In genomic region chr2:110807520-110807919, GRCh38 we compare ENCODE assay signal across 13 cellular contexts.
A peak's percentile ranks its signal among the peaks of the same experiment; 100 is the strongest.
DNase-seq lines count a peak whose midpoint lies in the region; ATAC-seq and TF ChIP-seq lines count a peak whose summit lies in the region.
"Had no signal": no experiment of that assay in that cellular context is flagged by ENCODE, and none has a peak within 500 bp of the region (broad histone marks: within the 10 kb centered on the region; RNA-seq: fewer than 3 reads in every experiment).

No MANE protein-coding gene starts in this region.

- H3K27me3 Mint-ChIP-seq in CD4-positive, alpha-beta T cell: peaks cover 21% of the 10 kb centered on the region

- peaks cover 0 to 6% (median 3%) of the 10 kb centered on the region in 4 donors for H3K4me1 ChIP-seq in esophagus muscularis mucosa

- H3K27ac ChIP-seq in esophagus muscularis mucosa (replicated peaks in 1 of 4): no peak overlapping the region
- no peak overlapping the region for H3K27ac ChIP-seq in CD4-positive, alpha-beta T cell (ENCODE audit: low read depth, low read length)
- H3K27ac ChIP-seq: hepatocyte had no signal

- no peak overlapping the region for H3K4me3 ChIP-seq in AG09309 (ENCODE audit: control insufficient read depth, low read depth, low read length)
- H3K4me3 ChIP-seq in astrocyte of the cerebellum (ENCODE audit: low read depth, low read length): no peak overlapping the region
- H3K4me3 ChIP-seq in esophagus muscularis mucosa: no peak overlapping the region
- H3K4me3 ChIP-seq: hepatocyte had no signal

- H3K9me3 ChIP-seq in esophagus muscularis mucosa: peaks cover 0 to 7% (median 2%) of the 10 kb centered on the region in 4 donors
- H3K9me3 ChIP-seq in CD4-positive, alpha-beta T cell (ENCODE audit: control insufficient read depth, low read length): no peaks in the 10 kb centered on the region

- CTCF ChIA-PET in CD4-positive, alpha-beta T cell (lab: Charles Lee): no interaction called here

- H3K9me3 Mint-ChIP-seq in CD4-positive, alpha-beta T cell: peaks cover 4% of the 10 kb centered on the region

- in situ Hi-C loops in astrocyte of the cerebellum (cut with HindIII; ENCODE audit: low sequenced_read_pairs): no loop called here

- TF ChIP-seq EP300 in esophagus muscularis mucosa (IDR thresholded peaks at IDR 0.05): no peak

- DNase-seq in AG09309 (ENCODE audit: low read depth) (peak; percentile 10), HCEC 1CT (peak; percentile 13), astrocyte of the cerebellum (ENCODE audit: low read depth) (peak; percentile 31), myocyte (ENCODE audit: low read depth) (peak; percentile 60), esophagus muscularis mucosa (ENCODE audit: extremely low spot score) (no peak), NCI-H510A (lab: John Stamatoyannopoulos, UW) (no peak), GM20000 (ENCODE audit: low spot score) (no peak)
- no peak for DNase-seq in CD4-positive, alpha-beta T cell
- DNase-seq: activated naive CD8-positive, alpha-beta T cell treated with anti-CD3 and anti-CD28 coated beads, Interleukin-2, amount 10 ng/mL, durations not matched to agents 7 days and 5 days; activated T-cell treated with anti-CD3 and anti-CD28 coated beads, Interleukin-2, amount 50 U/mL, for 24 hours; NCI-H2227 treated with DMSO at 0.1 percent for 48 hours; stimulated activated CD4-positive, alpha-beta T cell treated with anti-CD3 and anti-CD28 coated beads, Interleukin-1b, Interleukin-23, amount 100 ng/mL, for 48 hours had no signal

- H3K36me3 Mint-ChIP-seq in CD4-positive, alpha-beta T cell (ENCODE audit: low read depth): no peaks in the 10 kb centered on the region
- H3K36me3 Mint-ChIP-seq: activated naive CD8-positive, alpha-beta T cell treated with anti-CD3 and anti-CD28 coated beads, Interleukin-2, amount 10 ng/mL, durations not matched to agents 7 days and 5 days had no signal

- peaks cover 4% of the 10 kb centered on the region for H3K4me1 Mint-ChIP-seq in CD4-positive, alpha-beta T cell (ENCODE audit: low read depth)

- H3K36me3 ChIP-seq in esophagus muscularis mucosa: no peaks in the 10 kb centered on the region

- H3K4me3 Mint-ChIP-seq in CD4-positive, alpha-beta T cell: no peak overlapping the region
- H3K4me3 Mint-ChIP-seq: activated naive CD8-positive, alpha-beta T cell treated with anti-CD3 and anti-CD28 coated beads, Interleukin-2, amount 10 ng/mL, durations not matched to agents 7 days and 5 days; activated T-cell treated with anti-CD3 and anti-CD28 coated beads, Interleukin-2, amount 50 U/mL, for 24 hours had no signal

- H3K27me3 ChIP-seq in esophagus muscularis mucosa: peaks cover 0 to 18% (median 0%) of the 10 kb centered on the region in 4 donors
- no peaks in the 10 kb centered on the region for H3K27me3 ChIP-seq in CD4-positive, alpha-beta T cell (ENCODE audit: control insufficient read depth, insufficient read depth, low read length)
- H3K27me3 ChIP-seq: hepatocyte had no signal

- intact Hi-C loops in esophagus muscularis mucosa (cut with DNase I): no loop called here
- intact Hi-C loops in CD4-positive, alpha-beta T cell (cut with DNase I, micrococcal nuclease): no loop called here

- no peak for TF ChIP-seq CTCF in AG09309 (IDR thresholded peaks at IDR 0.05; ENCODE audit: control insufficient read depth, insufficient read depth, low read depth, low read length, missing control alignments)
- TF ChIP-seq CTCF in astrocyte of the cerebellum (IDR thresholded peaks at IDR 0.05; ENCODE audit: low read depth, low read length, missing control alignments): no peak
- TF ChIP-seq CTCF in esophagus muscularis mucosa (IDR thresholded peaks at IDR 0.05): no peak
- TF ChIP-seq CTCF in CD4-positive, alpha-beta T cell (IDR thresholded peaks at IDR 0.05): no peak
- no peak for TF ChIP-seq CTCF in GM20000 (IDR thresholded peaks at IDR 0.05; ENCODE audit: extremely low read depth, missing control alignments)

- no peak overlapping the region for H3K27ac Mint-ChIP-seq in CD4-positive, alpha-beta T cell
- H3K27ac Mint-ChIP-seq: activated naive CD8-positive, alpha-beta T cell treated with anti-CD3 and anti-CD28 coated beads, Interleukin-2, amount 10 ng/mL, durations not matched to agents 7 days and 5 days; activated T-cell treated with anti-CD3 and anti-CD28 coated beads, Interleukin-2, amount 50 U/mL, for 24 hours had no signal

- no peak for TF ChIP-seq POLR2A in esophagus muscularis mucosa (IDR thresholded peaks at IDR 0.05; ENCODE audit: low read depth)

- POLR2A ChIA-PET in CD4-positive, alpha-beta T cell (lab: Charles Lee): no interaction called here

- 43% methylated on average over 8 of the region's 12 CpGs for WGBS in esophagus muscularis mucosa

- ATAC-seq in CD4-positive, alpha-beta T cell (ENCODE audit: poor library complexity): no peak

Comparison
In these comparisons a context has a peak if more than half of its experiments do, and no peak if none do; other contexts are left out.
1. DNase-seq: peak in AG09309 (single experiment), HCEC 1CT (single experiment), astrocyte of the cerebellum (single experiment) and myocyte (single experiment); none in esophagus muscularis mucosa (single experiment), CD4-positive, alpha-beta T cell (0 of 10), NCI-H510A (single experiment) and GM20000 (single experiment).